ENCODE assay signal across 20 cellular contexts in genomic region chr6:5584072-5584471, GRCh38.
DNase-seq lines count a peak whose midpoint lies in the region; ATAC-seq and TF ChIP-seq lines count a peak whose summit lies in the region.
"Had no signal": no experiment of that assay in that cellular context is flagged by ENCODE, and none has a peak within 500 bp of the region (broad histone marks: within the 10 kb centered on the region; RNA-seq: fewer than 3 reads in every experiment).

No MANE protein-coding gene starts in this region.

- H3K36me3 Mint-ChIP-seq in CD8-positive, alpha-beta T cell = peaks cover 4% of the 10 kb centered on the region

- peaks cover 8% of the 10 kb centered on the region for H3K9me3 Mint-ChIP-seq in CD8-positive, alpha-beta T cell
- H3K9me3 Mint-ChIP-seq: activated T-helper 17 cell treated with anti-CD3 and anti-CD28 coated beads, Interleukin-2, amount 50 U/mL, for 72 hours had no signal

- H3K9ac ChIP-seq in SK-N-SH = 0 out of 2 replicates have a peak overlapping the region, but pooled peaks have one; percentile 18

- H2AFZ ChIP-seq in SK-N-SH (ENCODE audit: low read depth) = peak overlapping the region; percentile 51

- H3K27ac ChIP-seq in CD8-positive, alpha-beta T cell (ENCODE audit: low read depth, low read length) = no peak overlapping the region
- H3K27ac ChIP-seq in SK-N-SH (ENCODE audit: low read depth in 2 of 2, low read length in 1 of 2) (peak overlapping the region in 1 of 2 experiments; percentile 38; a peak in 2 of 4 replicates), esophagus squamous epithelium (no peak overlapping the region)
- H3K27ac ChIP-seq: heart right ventricle, testis had no signal

- no peaks in the 10 kb centered on the region for H3K9me3 ChIP-seq in CD8-positive, alpha-beta T cell (ENCODE audit: low read length)
- no peaks in the 10 kb centered on the region for H3K9me3 ChIP-seq in SK-N-SH
- peaks cover 0 to 8% (median 4%) of the 10 kb centered on the region in 3 donors for H3K9me3 ChIP-seq in esophagus squamous epithelium
- H3K9me3 ChIP-seq: testis had no signal

- intact Hi-C loops in CD8-positive, alpha-beta T cell (cut with DNase I, micrococcal nuclease) = loop anchor here in 1 of 2 experiments (5.0 to 10.0 kb wide), 2 partner anchors 33 to 81 kb away; no protein-coding TSS in a partner anchor
- intact Hi-C loops in esophagus squamous epithelium (cut with DNase I) = no loop called here

- TF ChIP-seq RAD21 in SK-N-SH (IDR thresholded peaks at IDR 0.05; ENCODE audit: low read length) = no peak

- 59% methylated on average over 5 of the region's 5 CpGs for WGBS in SK-N-SH (ENCODE audit: low lambda C conversion rate)
- 71% methylated on average over 4 to 5 of the region's 5 CpGs for WGBS in esophagus squamous epithelium, 2 donors

- no peak for ATAC-seq in CD8-positive, alpha-beta T cell
- ATAC-seq in GM21528 (IDR thresholded peaks at IDR 0.05; ENCODE audit: low FRiP score, unreplicated experiment) = no peak
- ATAC-seq: activated T-helper 17 cell treated with anti-CD3 and anti-CD28 coated beads, Interleukin-2, amount 50 U/mL, for 72 hours; heart right ventricle; sciatic nerve had no signal

- H3K27ac Mint-ChIP-seq in CD8-positive, alpha-beta T cell = peak overlapping the region; percentile 69
- H3K27ac Mint-ChIP-seq: activated T-helper 17 cell treated with anti-CD3 and anti-CD28 coated beads, Interleukin-2, amount 50 U/mL, for 72 hours had no signal

- peaks cover 14% of the 10 kb centered on the region for H3K4me1 ChIP-seq in CD8-positive, alpha-beta T cell (ENCODE audit: insufficient read depth, low read length)
- peaks cover 0 to 8% of the 10 kb centered on the region in 2 experiments; a peak in 3 of 4 replicates for H3K4me1 ChIP-seq in SK-N-SH (ENCODE audit: control insufficient read depth in 1 of 2, insufficient read depth in 2 of 2, low read depth in 1 of 2, low read length in 1 of 2)
- peaks cover 0 to 6% (median 0%) of the 10 kb centered on the region in 3 donors for H3K4me1 ChIP-seq in esophagus squamous epithelium
- H3K4me1 ChIP-seq: heart right ventricle, testis had no signal

- DNase-seq in CD8-positive, alpha-beta T cell = no peak
- DNase-seq in SK-N-SH (no peak), fibroblast of peridontal ligament (ENCODE audit: extremely low read depth) (peak; percentile 87), non-pigmented ciliary epithelial cell (ENCODE audit: low read depth) (peak; percentile 24), esophagus squamous epithelium (lab: John Stamatoyannopoulos, UW) (no peak), OCI-M1 (lab: John Stamatoyannopoulos, UW) (no peak), DMS53 (lab: John Stamatoyannopoulos, UW) (no peak)
- DNase-seq: amniotic stem cell, cortex of kidney, DMS79, heart right ventricle, KG1, kidney, NCI-H1105, NCI-H2171, nucleus accumbens, testis had no signal

- H3K27me3 ChIP-seq in CD8-positive, alpha-beta T cell (ENCODE audit: insufficient read depth, low read length) = no peaks in the 10 kb centered on the region
- H3K27me3 ChIP-seq in SK-N-SH (ENCODE audit: insufficient read depth) = no peaks in the 10 kb centered on the region
- no peaks in the 10 kb centered on the region for H3K27me3 ChIP-seq in esophagus squamous epithelium
- H3K27me3 ChIP-seq: heart right ventricle, testis had no signal

- no peak for TF ChIP-seq CTCF in CD8-positive, alpha-beta T cell (IDR thresholded peaks at IDR 0.05)
- TF ChIP-seq CTCF in SK-N-SH (IDR thresholded peaks at IDR 0.05) (no peak), esophagus squamous epithelium (IDR thresholded peaks at IDR 0.05) (no peak)

- peaks cover 29% of the 10 kb centered on the region for H3K4me1 Mint-ChIP-seq in CD8-positive, alpha-beta T cell (ENCODE audit: low read depth)

- no peak for TF ChIP-seq EP300 in SK-N-SH (IDR thresholded peaks at IDR 0.05; ENCODE audit: borderline replicate concordance in 1 of 2, low read depth in 1 of 2, low read length in 1 of 2)

- H3F3A ChIP-seq in SK-N-SH (replicated peaks; ENCODE audit: insufficient read depth) = no peaks in the 10 kb centered on the region

- H3K4me3 Mint-ChIP-seq in CD8-positive, alpha-beta T cell = no peak overlapping the region
- H3K4me3 Mint-ChIP-seq: activated T-helper 17 cell treated with anti-CD3 and anti-CD28 coated beads, Interleukin-2, amount 50 U/mL, for 72 hours had no signal

- CTCF ChIA-PET in CD8-positive, alpha-beta T cell (lab: Charles Lee) = interaction anchor here (0.6 to 1.6 kb wide), 2 partner anchors 77 to 392 kb away, joined by 3 read pairs; no protein-coding TSS in a partner anchor
- CTCF ChIA-PET in SK-N-SH (lab: Yijun Ruan, JAX) = interaction anchor here (0.9 kb wide), 1 partner anchor 113 kb away, joined by 3 read pairs; no protein-coding TSS in a partner anchor

- peak overlapping the region; percentile 53 for H3K4me2 ChIP-seq in SK-N-SH

- no peaks in the 10 kb centered on the region for H3K36me3 ChIP-seq in CD8-positive, alpha-beta T cell (ENCODE audit: insufficient read depth, low read length)
- H3K36me3 ChIP-seq in SK-N-SH (replicated peaks in 1 of 2; ENCODE audit: control insufficient read depth in 1 of 2, insufficient read depth in 2 of 2, low read length in 1 of 2) (no peaks in the 10 kb centered on the region), esophagus squamous epithelium (no peaks in the 10 kb centered on the region)
- H3K36me3 ChIP-seq: heart right ventricle had no signal

- POLR2A ChIA-PET in CD8-positive, alpha-beta T cell (lab: Charles Lee) = interaction anchor here (1.1 kb wide), 1 partner anchor 81 kb away, joined by 3 read pairs; no protein-coding TSS in a partner anchor
- POLR2A ChIA-PET in SK-N-SH (lab: Yijun Ruan, JAX) = interaction anchor here (0.6 kb wide), 1 partner anchor 35 kb away, joined by 4 read pairs; no protein-coding TSS in a partner anchor

- no peaks in the 10 kb centered on the region for H3K79me2 ChIP-seq in SK-N-SH (ENCODE audit: insufficient read depth)

- TF ChIP-seq POLR2A in esophagus squamous epithelium (IDR thresholded peaks at IDR 0.05) = no peak

- H3K27me3 Mint-ChIP-seq in CD8-positive, alpha-beta T cell (ENCODE audit: low read depth) = no peaks in the 10 kb centered on the region
- H3K27me3 Mint-ChIP-seq: activated T-helper 17 cell treated with anti-CD3 and anti-CD28 coated beads, Interleukin-2, amount 50 U/mL, for 72 hours had no signal

- no peaks in the 10 kb centered on the region for H3K9me2 ChIP-seq in SK-N-SH

- H3K4me3 ChIP-seq in CD8-positive, alpha-beta T cell (ENCODE audit: low read depth, low read length) = no peak overlapping the region
- H3K4me3 ChIP-seq in SK-N-SH (ENCODE audit: low read depth in 2 of 2, low read length in 1 of 2) (no peak overlapping the region), esophagus squamous epithelium (no peak overlapping the region)
- H3K4me3 ChIP-seq: heart right ventricle, testis had no signal

- no peaks in the 10 kb centered on the region for H4K20me1 ChIP-seq in SK-N-SH (ENCODE audit: insufficient read depth)

TF ChIP-seq in SK-N-SH, 30 proteins besides CTCF, POLR2A, EP300 and RAD21:
- TF ChIP-seq FOXM1 (IDR thresholded peaks at IDR 0.05; ENCODE audit: low read depth) (no peak), YY1 (IDR thresholded peaks at IDR 0.05; ENCODE audit: low read depth) (no peak), PBX3 (IDR thresholded peaks at IDR 0.05) (peak; percentile 13; the same call in 1 of the 2 replicates), TCF12 (IDR thresholded peaks at IDR 0.05) (peak; percentile 16; the same call in 1 of the 2 replicates)
TF ChIP-seq in SK-N-SH: peak in this region for 2.

Comparison
In these comparisons a context has a peak if more than half of its experiments do, and no peak if none do; other contexts are left out.
1. DNase-seq: peak in fibroblast of peridontal ligament (single experiment) and non-pigmented ciliary epithelial cell (single experiment); none in CD8-positive, alpha-beta T cell (0 of 7), SK-N-SH (single experiment), esophagus squamous epithelium (single experiment), OCI-M1 (single experiment) and DMS53 (single experiment).